ENCODE assay signal across 2 cellular contexts in genomic region chr7:92415225-92415624, GRCh38.
TF ChIP-seq lines count a peak whose summit lies in the region.

No MANE protein-coding gene starts in this region.

TF ChIP-seq in HepG2, 621 proteins besides CTCF, POLR2A, EP300 and RAD21:
- TF ChIP-seq SSRP1 (CRISPR knock-in tag; IDR thresholded peaks at IDR 0.05) (no peak), E2F1 (CRISPR knock-in tag; IDR thresholded peaks at IDR 0.05) (no peak), CENPT (CRISPR knock-in tag; IDR thresholded peaks at IDR 0.05; ENCODE audit: low read depth) (no peak)

TF ChIP-seq in K562, 482 proteins besides CTCF, POLR2A, EP300 and RAD21:
- no peak for TF ChIP-seq ZBTB12 (CRISPR knock-in tag; IDR thresholded peaks at IDR 0.05)
- no peak for TF ChIP-seq HDGF (IDR thresholded peaks at IDR 0.05)
- TF ChIP-seq POU5F1 (IDR thresholded peaks at IDR 0.05; ENCODE audit: borderline replicate concordance, low read depth, low read length, partially characterized antibody) = no peak
- no peak for TF ChIP-seq THAP7 (CRISPR knock-in tag; IDR thresholded peaks at IDR 0.05)
- no peak for TF ChIP-seq FOXP4 (CRISPR knock-in tag; IDR thresholded peaks at IDR 0.05; ENCODE audit: borderline replicate concordance)
- no peak for TF ChIP-seq NR3C1 (CRISPR knock-in tag; IDR thresholded peaks at IDR 0.05)
- TF ChIP-seq ZNF384 (IDR thresholded peaks at IDR 0.05; ENCODE audit: low read depth, low read length) = no peak
- no peak for TF ChIP-seq IFI16 (CRISPR knock-in tag; IDR thresholded peaks at IDR 0.05)
- no peak for TF ChIP-seq RBM14 (IDR thresholded peaks at IDR 0.05; ENCODE audit: borderline replicate concordance, insufficient read depth, low read depth, low read length)
- no peak for TF ChIP-seq E2F5 (CRISPR knock-in tag; IDR thresholded peaks at IDR 0.05)
